In genomic region chr16:49836668-49837067, GRCh38 we compare ENCODE assay signal across 22 cellular contexts. TPM values are rescaled to one million over a fixed set of nuclear protein-coding genes. Genes with fewer than 3 reads are reported as not detected.
A peak's percentile ranks its signal among the peaks of the same experiment; 100 is the strongest.
DNase-seq lines count a peak whose midpoint lies in the region; ATAC-seq and TF ChIP-seq lines count a peak whose summit lies in the region.
"Had no signal": no experiment of that assay in that cellular context is flagged by ENCODE, and none has a peak within 500 bp of the region (broad histone marks: within the 10 kb centered on the region; RNA-seq: fewer than 3 reads in every experiment).

No MANE protein-coding gene starts in this region.

- peak overlapping the region; percentile 76 for H3K4me2 ChIP-seq in hepatocyte
- H3K4me2 ChIP-seq in PC-3 (ENCODE audit: low read length): no peak overlapping the region

- no peak overlapping the region for H3K4me3 ChIP-seq in heart right ventricle
- no peak overlapping the region for H3K4me3 ChIP-seq in hepatocyte
- H3K4me3 ChIP-seq in sigmoid colon: no peak overlapping the region
- H3K4me3 ChIP-seq in uterus: no peak overlapping the region
- H3K4me3 ChIP-seq in PC-3 (ENCODE audit: low read length): no peak overlapping the region

- DNase-seq in heart right ventricle (no peak), left ventricle myocardium superior (no peak), hepatocyte (ENCODE audit: low spot score) (no peak), sigmoid colon (no peak), uterus (no peak), NCI-H187 treated with DMSO at 0.1 percent for 48 hours (lab: John Stamatoyannopoulos, UW) (no peak), PC-3 (no peak)
- DNase-seq: 8988T; activated CD8-positive, alpha-beta T cell treated with anti-CD3 and anti-CD28 coated beads for 36 hours; activated naive CD8-positive, alpha-beta T cell treated with anti-CD3 and anti-CD28 coated beads for 36 hours; activated T-cell treated with anti-CD3 and anti-CD28 coated beads, Interleukin-2, amount 50 U/mL, for 48 hours; brain microvascular endothelial cell; immature natural killer cell; mammary epithelial cell; natural killer cell; NCI-H2029 treated with DMSO at 0.1 percent for 48 hours; NCI-H510A; stimulated activated naive CD8-positive, alpha-beta T cell treated with anti-CD3 and anti-CD28 coated beads, Interleukin-15, Interleukin-2, amounts not matched to agents 100 U/mL and 50 U/mL, for 24 hours had no signal

- intact Hi-C loops in heart right ventricle (cut with DNase I) (no loop called here), left ventricle myocardium superior (cut with micrococcal nuclease) (no loop called here), sigmoid colon (cut with DNase I) (no loop called here), uterus (cut with DNase I; ENCODE audit: low total_unique reads) (no loop called here), PC-3 (cut with micrococcal nuclease) (no loop called here)

- H3K27me3 ChIP-seq in heart right ventricle (peaks cover 0 to 15% (median 0%) of the 10 kb centered on the region in 7 donors), hepatocyte (no peaks in the 10 kb centered on the region), sigmoid colon (peaks cover 0 to 26% (median 9%) of the 10 kb centered on the region in 3 donors), uterus (no peaks in the 10 kb centered on the region), PC-3 (ENCODE audit: low read length) (peaks cover 24% of the 10 kb centered on the region)

- H3K9ac ChIP-seq in PC-3 (ENCODE audit: low read length): no peak overlapping the region

- no TSS peak for BruUV-seq in PC-3 (replicated peaks; lab: Mats Ljungman, UMichigan)

- no peak overlapping the region for H2AFZ ChIP-seq in hepatocyte
- H2AFZ ChIP-seq in PC-3 (ENCODE audit: low read length): no peak overlapping the region

- no peaks in the 10 kb centered on the region for H4K20me1 ChIP-seq in hepatocyte (ENCODE audit: insufficient read depth, poor library complexity, severe bottlenecking)
- H4K20me1 ChIP-seq in PC-3 (ENCODE audit: low read length): no peaks in the 10 kb centered on the region

- POLR2A ChIA-PET in PC-3 (lab: Charles Lee; ENCODE audit: unreplicated experiment): no interaction called here

- CTCF ChIA-PET in PC-3 (lab: Charles Lee): no interaction called here

- H3K36me3 ChIP-seq in heart right ventricle: no peaks in the 10 kb centered on the region
- H3K36me3 ChIP-seq in hepatocyte (replicated peaks; ENCODE audit: insufficient read depth, low read depth): no peaks in the 10 kb centered on the region
- no peaks in the 10 kb centered on the region for H3K36me3 ChIP-seq in sigmoid colon
- H3K36me3 ChIP-seq in uterus: no peaks in the 10 kb centered on the region
- H3K36me3 ChIP-seq in PC-3 (ENCODE audit: low read depth, low read length): no peaks in the 10 kb centered on the region
- H3K36me3 ChIP-seq: brain microvascular endothelial cell had no signal

- no peak for TF ChIP-seq EP300 in sigmoid colon (IDR thresholded peaks at IDR 0.05)

- TF ChIP-seq CTCF in heart right ventricle (IDR thresholded peaks at IDR 0.05): no peak
- no peak for TF ChIP-seq CTCF in hepatocyte (IDR thresholded peaks at IDR 0.05; ENCODE audit: poor library complexity)
- TF ChIP-seq CTCF in sigmoid colon (IDR thresholded peaks at IDR 0.05): no peak
- no peak for TF ChIP-seq CTCF in uterus (IDR thresholded peaks at IDR 0.05)
- TF ChIP-seq CTCF in PC-3 (conservative IDR thresholded peaks at IDR 0.05; ENCODE audit: low read depth, low read length): no peak

- WGBS in heart right ventricle, 2 donors: 56 to 59% methylated on average over 5 of the region's 5 CpGs
- WGBS in hepatocyte (ENCODE audit: low lambda C conversion rate, missing lambda C conversion rate): 92% methylated on average over 5 of the region's 5 CpGs
- 82 to 90% methylated on average over 5 of the region's 5 CpGs for WGBS in sigmoid colon, 2 donors

- ATAC-seq in heart right ventricle: no peak
- no peak for ATAC-seq in left ventricle myocardium superior
- ATAC-seq in GM21737 (IDR thresholded peaks at IDR 0.05; ENCODE audit: unreplicated experiment): no peak
- ATAC-seq in PC-3: no peak
- ATAC-seq: activated CD8-positive, alpha-beta T cell treated with anti-CD3 and anti-CD28 coated beads for 36 hours; HCT116; natural killer cell; stimulated activated naive CD8-positive, alpha-beta T cell treated with anti-CD3 and anti-CD28 coated beads, Interleukin-15, Interleukin-2, amounts not matched to agents 100 U/mL and 50 U/mL, for 24 hours had no signal

- H3K9me2 ChIP-seq in hepatocyte (replicated peaks; ENCODE audit: insufficient read depth) (no peaks in the 10 kb centered on the region), PC-3 (replicated peaks; ENCODE audit: low read length) (no peaks in the 10 kb centered on the region)

- H3K9me3 ChIP-seq in heart right ventricle (no peaks in the 10 kb centered on the region), hepatocyte (ENCODE audit: low read depth) (no peaks in the 10 kb centered on the region), sigmoid colon (no peaks in the 10 kb centered on the region), uterus (no peaks in the 10 kb centered on the region), PC-3 (ENCODE audit: low read length) (no peaks in the 10 kb centered on the region)

- TF ChIP-seq POLR2A in sigmoid colon (IDR thresholded peaks at IDR 0.05) (no peak), uterus (IDR thresholded peaks at IDR 0.05) (no peak)

- H3K27ac ChIP-seq in heart right ventricle (peak overlapping the region in 9 of 10 donors; percentile 6 to 91 (median 84)), hepatocyte (peak overlapping the region; percentile 98), sigmoid colon (peak overlapping the region; percentile 67 to 88 (median 82)), uterus (peak overlapping the region; percentile 17 to 79), PC-3 (ENCODE audit: low read length) (no peak overlapping the region)
- H3K27ac ChIP-seq: brain microvascular endothelial cell, VCaP had no signal

- H3K4me1 ChIP-seq in heart right ventricle: peaks cover 48 to 81% (median 72%) of the 10 kb centered on the region in 9 donors
- H3K4me1 ChIP-seq in hepatocyte (ENCODE audit: insufficient read depth): peaks cover 82% of the 10 kb centered on the region
- H3K4me1 ChIP-seq in sigmoid colon: peaks cover 0 to 71% (median 55%) of the 10 kb centered on the region in 4 donors
- peaks cover 0 to 21% of the 10 kb centered on the region in 2 donors for H3K4me1 ChIP-seq in uterus
- no peaks in the 10 kb centered on the region for H3K4me1 ChIP-seq in PC-3 (ENCODE audit: insufficient read depth, low read length)

- no peaks in the 10 kb centered on the region for H3F3A ChIP-seq in PC-3 (ENCODE audit: low read length, unreplicated experiment)

- H3K79me2 ChIP-seq in hepatocyte: peaks cover 60% of the 10 kb centered on the region
- H3K79me2 ChIP-seq in PC-3 (ENCODE audit: low read length): no peaks in the 10 kb centered on the region

RNA-seq across cellular contexts. Expression of gene ZNF423, which starts 19.2 kb away (rescaled TPM):
- total RNA-seq in heart right ventricle (10 to 100 TPM in 2 of 10 donors, 1 to 10 TPM in 8; 4.2 to 10.6 (median 7.4) TPM), left ventricle myocardium superior (7.8 TPM), hepatocyte (7.6 and 11.8 TPM in 2 replicates), sigmoid colon (10 to 100 TPM in 1 of 4 donors, 1 to 10 TPM in 3; 3.6 to 19.7 (median 5.0) TPM), uterus (10 to 100 TPM in 3 of 4 donors, 1 to 10 TPM in 1; 7.1 to 33.5 (median 14.7) TPM), PC-3 (2014; rRNA removed) (not detected in 2 replicates)
- polyA plus RNA-seq in heart right ventricle (1 to 10 TPM; 2.6 to 2.9 TPM), hepatocyte (9.6 and 11.3 TPM in 2 replicates), sigmoid colon (1 to 10 TPM in 2 of 3 donors, under 1 TPM in 1; 0.69 to 3.3 (median 1.2) TPM)
- total RNA-seq: activated CD8-positive, alpha-beta T cell treated with anti-CD3 and anti-CD28 coated beads for 36 hours; activated naive CD8-positive, alpha-beta T cell treated with anti-CD3 and anti-CD28 coated beads for 36 hours; natural killer cell; T-helper 1 cell treated with Interleukin-12 subunit alpha and Interleukin-12 subunit beta and Interleukin-4 antibody, amounts not matched to agents 30 ng/mL and 1 ng/mL, for 36 hours had no signal
- polyA plus RNA-seq: immature natural killer cell had no signal
